Comparison of ENCODE assay signal across 16 cellular contexts in the genomic region with DNA sequence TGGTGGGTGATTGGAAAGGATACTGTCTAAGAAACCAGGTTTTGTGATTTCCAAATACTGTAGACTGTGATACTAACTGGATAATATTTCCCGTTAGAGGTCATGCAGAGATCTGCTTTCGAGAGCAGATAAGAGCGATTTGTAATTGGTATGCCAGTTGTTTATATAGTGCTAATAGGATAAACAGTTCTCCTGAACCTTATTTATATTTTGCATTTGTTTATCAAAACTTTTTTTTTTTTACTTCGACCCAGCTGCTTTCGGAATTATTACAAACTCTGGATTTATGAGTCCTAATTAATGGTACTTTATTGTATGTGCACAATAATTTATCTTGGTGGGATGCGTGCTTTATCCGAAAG.
DNase-seq lines count a peak whose midpoint lies in the region; ATAC-seq, FAIRE-seq and TF ChIP-seq lines count a peak whose summit lies in the region.
"Had no signal": no experiment of that assay in that cellular context is flagged by ENCODE, and none has a peak within 500 bp of the region (broad histone marks: within the 10 kb centered on the region; RNA-seq: fewer than 3 reads in every experiment).

No MANE protein-coding gene starts in this region.

- in situ Hi-C loops in brain microvascular endothelial cell (cut with HindIII; ENCODE audit: low pct_ligation_motif_present, low sequenced_read_pairs): no loop called here

- H3K36me3 ChIP-seq in right atrium auricular region: no peaks in the 10 kb centered on the region
- no peaks in the 10 kb centered on the region for H3K36me3 ChIP-seq in endothelial cell of umbilical vein (ENCODE audit: control insufficient read depth in 2 of 2, extremely low read depth in 1 of 2, insufficient read depth in 2 of 2, low read length in 2 of 2)
- no peaks in the 10 kb centered on the region for H3K36me3 ChIP-seq in uterus
- H3K36me3 ChIP-seq in brain microvascular endothelial cell (replicated peaks): no peaks in the 10 kb centered on the region

- H3K36me3 Mint-ChIP-seq in nephron progenitor cell (ENCODE audit: low read depth): peaks cover 4% of the 10 kb centered on the region
- H3K36me3 Mint-ChIP-seq in T-cell: no peaks in the 10 kb centered on the region
- H3K36me3 Mint-ChIP-seq: activated naive CD4-positive, alpha-beta T cell treated with anti-CD3 and anti-CD28 coated beads, Interleukin-2, amount 50 U/mL, for 72 hours; stimulated activated naive B cell treated with anti-CD40 and anti-IgM and Interleukin-4, amounts not matched to agents 10 μg/mL and 1 μg/mL and 100 μg/mL, for 72 hours had no signal

- intact Hi-C loops in left cardiac atrium (cut with DNase I): no loop called here
- intact Hi-C loops in endothelial cell of umbilical vein (cut with micrococcal nuclease): no loop called here
- intact Hi-C loops in uterus (cut with DNase I; ENCODE audit: low total_unique reads): no loop called here

- no peak for ATAC-seq in left cardiac atrium
- ATAC-seq in T-cell (replicated peaks in 1 of 4): no peak
- ATAC-seq: activated naive CD4-positive, alpha-beta T cell treated with anti-CD3 and anti-CD28 coated beads, Interleukin-2, amount 50 U/mL, for 72 hours; stimulated activated naive B cell treated with anti-CD40 and anti-IgM and Interleukin-4, amounts not matched to agents 10 μg/mL and 1 μg/mL and 100 μg/mL, for 72 hours had no signal

- H3K9me1 ChIP-seq in endothelial cell of umbilical vein (replicated peaks; ENCODE audit: control insufficient read depth, extremely low read depth, insufficient read depth, low read length): no peaks in the 10 kb centered on the region

- BruUV-seq in endothelial cell of umbilical vein (replicated peaks; lab: Mats Ljungman, UMichigan): no TSS peak

- no peak overlapping the region for H3K4me3 Mint-ChIP-seq in nephron progenitor cell
- H3K4me3 Mint-ChIP-seq in T-cell: no peak overlapping the region
- H3K4me3 Mint-ChIP-seq: central memory CD8-positive, alpha-beta T cell; stimulated activated naive B cell treated with anti-CD40 and anti-IgM and Interleukin-4, amounts not matched to agents 10 μg/mL and 1 μg/mL and 100 μg/mL, for 72 hours had no signal

- H4K20me1 ChIP-seq in endothelial cell of umbilical vein (replicated peaks; ENCODE audit: control insufficient read depth, extremely low read depth, insufficient read depth, low read length): no peaks in the 10 kb centered on the region

- CTCF ChIA-PET in endothelial cell of umbilical vein (lab: Charles Lee) (interaction anchor here (1.3 to 1.8 kb wide), 2 partner anchors 11 to 61 kb away, joined by 6 read pairs; a partner anchor contains a TSS), T-cell (lab: Charles Lee) (no interaction called here)

- TF ChIP-seq CTCF in right atrium auricular region (IDR thresholded peaks at IDR 0.05) (no peak), endothelial cell of umbilical vein (IDR thresholded peaks at IDR 0.05; ENCODE audit: extremely low read depth in 1 of 2, insufficient read depth in 1 of 2, low read depth in 1 of 2, low read length in 2 of 2) (no peak), nephron progenitor cell (IDR thresholded peaks at IDR 0.05) (no peak), uterus (IDR thresholded peaks at IDR 0.05) (no peak), brain microvascular endothelial cell (IDR thresholded peaks at IDR 0.05; ENCODE audit: low read depth, low read length, missing control alignments) (no peak)

- H3K27ac Mint-ChIP-seq in nephron progenitor cell: peak overlapping the region; percentile 14
- no peak overlapping the region for H3K27ac Mint-ChIP-seq in T-cell
- H3K27ac Mint-ChIP-seq: activated naive CD4-positive, alpha-beta T cell treated with anti-CD3 and anti-CD28 coated beads, Interleukin-2, amount 50 U/mL, for 72 hours; stimulated activated naive B cell treated with anti-CD40 and anti-IgM and Interleukin-4, amounts not matched to agents 10 μg/mL and 1 μg/mL and 100 μg/mL, for 72 hours had no signal

- dilution Hi-C loops in endothelial cell of umbilical vein (cut with MboI; ENCODE audit: extremely low pct_ligation_motif_present, low sequenced_read_pairs): no loop called here

- H3K4me2 ChIP-seq in endothelial cell of umbilical vein (ENCODE audit: insufficient read depth, low read length): no peak overlapping the region

- POLR2A ChIA-PET in endothelial cell of umbilical vein (lab: Charles Lee): no interaction called here
- POLR2A ChIA-PET in T-cell (lab: Charles Lee): no interaction called here

- H3K9me3 ChIP-seq in right atrium auricular region: no peaks in the 10 kb centered on the region
- H3K9me3 ChIP-seq in endothelial cell of umbilical vein (replicated peaks; ENCODE audit: control insufficient read depth, insufficient read depth, low read length): no peaks in the 10 kb centered on the region
- H3K9me3 ChIP-seq in uterus: no peaks in the 10 kb centered on the region

- no peak for TF ChIP-seq POLR2A in endothelial cell of umbilical vein (IDR thresholded peaks at IDR 0.05; ENCODE audit: low read depth, low read length)
- no peak for TF ChIP-seq POLR2A in uterus (IDR thresholded peaks at IDR 0.05)

- H3K27me3 Mint-ChIP-seq in nephron progenitor cell (ENCODE audit: low read depth, poor library complexity): peaks cover 3% of the 10 kb centered on the region
- peaks cover 26 to 59% of the 10 kb centered on the region in 2 donors for H3K27me3 Mint-ChIP-seq in T-cell

- DNase-seq in right atrium auricular region (ENCODE audit: low spot score) (no peak), left cardiac atrium (no peak), endothelial cell of umbilical vein (ENCODE audit: low read depth, low spot score) (no peak), nephron progenitor cell (no peak), uterus (no peak), brain microvascular endothelial cell (no peak), NCI-H1436 (lab: John Stamatoyannopoulos, UW) (no peak), T-cell (no peak)
- DNase-seq: activated CD4-positive, alpha-beta T cell treated with anti-CD3 and anti-CD28 coated beads for 48 hours; activated T-cell treated with anti-CD3 and anti-CD28 coated beads for 4 hours; SHP77; stimulated activated naive B cell treated with anti-CD40 and anti-IgM and Interleukin-4, amounts not matched to agents 10 μg/mL and 1 μg/mL and 100 μg/mL, for 72 hours had no signal

- H3K4me1 Mint-ChIP-seq in nephron progenitor cell: peaks cover 80% of the 10 kb centered on the region
- H3K4me1 Mint-ChIP-seq in T-cell: peaks cover 0 to 2% (median 0%) of the 10 kb centered on the region in 3 donors

- H3K27me3 ChIP-seq in right atrium auricular region: no peaks in the 10 kb centered on the region
- no peaks in the 10 kb centered on the region for H3K27me3 ChIP-seq in endothelial cell of umbilical vein (ENCODE audit: control insufficient read depth in 2 of 2, insufficient read depth in 2 of 2, low read length in 2 of 2)
- no peaks in the 10 kb centered on the region for H3K27me3 ChIP-seq in uterus
- H3K27me3 ChIP-seq in brain microvascular endothelial cell (replicated peaks): no peaks in the 10 kb centered on the region

- H3K9me3 Mint-ChIP-seq in nephron progenitor cell: no peaks in the 10 kb centered on the region
- H3K9me3 Mint-ChIP-seq in T-cell: no peaks in the 10 kb centered on the region
- H3K9me3 Mint-ChIP-seq: activated naive CD4-positive, alpha-beta T cell treated with anti-CD3 and anti-CD28 coated beads, Interleukin-2, amount 50 U/mL, for 72 hours; central memory CD8-positive, alpha-beta T cell; stimulated activated naive B cell treated with anti-CD40 and anti-IgM and Interleukin-4, amounts not matched to agents 10 μg/mL and 1 μg/mL and 100 μg/mL, for 72 hours had no signal

- no peak overlapping the region for H2AFZ ChIP-seq in endothelial cell of umbilical vein (ENCODE audit: low read depth, low read length)

- H3K27ac ChIP-seq in right atrium auricular region (peak overlapping the region; percentile 80 to 93), endothelial cell of umbilical vein (ENCODE audit: insufficient read depth, low read depth, low read length) (peak overlapping the region; percentile 57), uterus (peak overlapping the region; percentile 66 to 79), brain microvascular endothelial cell (no peak overlapping the region)

- FAIRE-seq in endothelial cell of umbilical vein (lab: Jason Lieb, UNC): no peak
- FAIRE-seq: G401.6, H54 had no signal

- H3K4me1 ChIP-seq in right atrium auricular region (peaks cover 0 to 74% of the 10 kb centered on the region in 2 donors), endothelial cell of umbilical vein (ENCODE audit: control insufficient read depth, extremely low read depth, insufficient read depth, low read length) (peaks cover 70% of the 10 kb centered on the region), uterus (peaks cover 0 to 25% of the 10 kb centered on the region in 2 donors)

- H3K4me3 ChIP-seq in right atrium auricular region: no peak overlapping the region
- H3K4me3 ChIP-seq in endothelial cell of umbilical vein (replicated peaks in 1 of 3; ENCODE audit: insufficient read depth in 1 of 3, low read depth in 1 of 3, low read length in 3 of 3): no peak overlapping the region
- H3K4me3 ChIP-seq in uterus: no peak overlapping the region
- H3K4me3 ChIP-seq in brain microvascular endothelial cell (ENCODE audit: low read depth, low read length): no peak overlapping the region

- no peak overlapping the region for H3K9ac ChIP-seq in endothelial cell of umbilical vein (replicated peaks; ENCODE audit: extremely low read depth, insufficient read depth, low read length)

- H3K79me2 ChIP-seq in endothelial cell of umbilical vein (ENCODE audit: control insufficient read depth, insufficient read depth, low read length): peaks cover 7% of the 10 kb centered on the region

TF ChIP-seq in endothelial cell of umbilical vein, 7 proteins besides CTCF, POLR2A, EP300 and RAD21:
- TF ChIP-seq GATA2 (IDR thresholded peaks at IDR 0.05; ENCODE audit: insufficient read depth, insufficient read length, low read depth, low read length) (no peak), POLR2AphosphoS5 (IDR thresholded peaks at IDR 0.05; ENCODE audit: insufficient read depth, low read depth, low read length) (no peak), JUN (IDR thresholded peaks at IDR 0.05; ENCODE audit: borderline replicate concordance, insufficient read depth, insufficient read length, low read depth) (no peak), MYC (IDR thresholded peaks at IDR 0.05; ENCODE audit: low read depth, low read length) (no peak), FOS (IDR thresholded peaks at IDR 0.05; ENCODE audit: borderline replicate concordance, insufficient read depth, low read length) (no peak), EZH2 (IDR thresholded peaks at IDR 0.05; ENCODE audit: borderline replicate concordance, low read depth, low read length, severe bottlenecking) (no peak)
- TF ChIP-seq, protein P1, sequence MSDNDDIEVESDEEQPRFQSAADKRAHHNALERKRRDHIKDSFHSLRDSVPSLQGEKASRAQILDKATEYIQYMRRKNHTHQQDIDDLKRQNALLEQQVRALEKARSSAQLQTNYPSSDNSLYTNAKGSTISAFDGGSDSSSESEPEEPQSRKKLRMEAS (IDR thresholded peaks at IDR 0.05; ENCODE audit: insufficient read depth, insufficient read length): no peak
